9 cellular contexts compared by ENCODE assay signal in the genomic region with DNA sequence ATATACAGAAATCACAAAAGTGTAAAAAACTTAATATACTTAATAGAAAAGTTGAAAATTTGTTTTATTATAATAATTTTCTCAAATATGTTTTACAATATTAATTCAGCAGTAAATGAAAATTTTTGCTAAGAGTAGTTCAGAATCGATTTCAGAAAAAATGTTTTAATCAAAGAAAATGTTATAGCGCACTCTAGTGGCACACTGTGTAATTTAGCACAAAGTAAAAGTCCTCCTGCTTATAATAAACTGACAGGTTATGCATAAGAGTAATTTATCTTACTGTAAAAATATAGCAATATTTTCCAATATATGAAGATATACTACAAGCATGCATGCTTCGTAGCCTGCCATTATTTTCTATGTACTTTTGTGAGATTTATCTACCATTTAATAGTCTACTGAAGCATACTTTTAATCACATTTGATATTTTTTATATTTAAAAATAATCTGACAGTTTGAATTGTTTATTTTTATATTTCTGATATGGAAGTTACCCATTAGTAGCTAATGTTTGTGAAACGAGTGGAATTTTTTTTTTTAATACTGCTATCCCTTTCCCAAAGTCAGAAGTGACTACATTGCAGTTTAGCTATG.
A peak's percentile ranks its signal among the peaks of the same experiment; 100 is the strongest.
DNase-seq lines count a peak whose midpoint lies in the region; ATAC-seq and TF ChIP-seq lines count a peak whose summit lies in the region.
"Had no signal": no experiment of that assay in that cellular context is flagged by ENCODE, and none has a peak within 500 bp of the region (broad histone marks: within the 10 kb centered on the region; RNA-seq: fewer than 3 reads in every experiment).

No MANE protein-coding gene starts in this region.

- H3K4me3 ChIP-seq in cardiac fibroblast (replicated peaks in 1 of 2; ENCODE audit: low read depth in 2 of 2, low read length in 2 of 2) (no peak overlapping the region), neuronal stem cell (ENCODE audit: low read length in 2 of 2) (no peak overlapping the region), testis (no peak overlapping the region)
- H3K4me3 ChIP-seq: BLaER1 had no signal

- ATAC-seq in HG02623 (IDR thresholded peaks at IDR 0.05; ENCODE audit: unreplicated experiment): no peak

- TF ChIP-seq POLR2A in testis (IDR thresholded peaks at IDR 0.05): no peak

- H4K91ac ChIP-seq in neuronal stem cell (ENCODE audit: low read depth, low read length, poor library complexity): no peak overlapping the region

- TF ChIP-seq CTCF in cardiac fibroblast (IDR thresholded peaks at IDR 0.05; ENCODE audit: low read depth, low read length): peak; percentile 23
- peak in 1 of 3 experiments; percentile 45 for TF ChIP-seq CTCF in testis (IDR thresholded peaks at IDR 0.05)

- no peak overlapping the region for H3K4me2 ChIP-seq in neuronal stem cell (ENCODE audit: insufficient read depth, low read length, poor library complexity, severe bottlenecking)
- H3K4me2 ChIP-seq: BLaER1 had no signal

- WGBS in neuronal stem cell (ENCODE audit: extremely low coverage in 2 of 2, insufficient read length in 2 of 2, insufficient replicate concordance in 1 of 2), 2 donors: no CpG with 5 or more reads among the region's 4 CpGs
- WGBS in testis, 2 donors: 10 to 16% methylated on average over 4 of the region's 4 CpGs

- intact Hi-C loops in testis (cut with DNase I; ENCODE audit: low total_unique reads): no loop called here

- H2BK5ac ChIP-seq in neuronal stem cell (ENCODE audit: low read length): no peak overlapping the region

- H3K27ac ChIP-seq in neuronal stem cell (replicated peaks; ENCODE audit: low read length) (no peak overlapping the region), testis (no peak overlapping the region)
- H3K27ac ChIP-seq: BLaER1 had no signal

- no peaks in the 10 kb centered on the region for H3K79me1 ChIP-seq in neuronal stem cell (ENCODE audit: low read depth, low read length)

- DNase-seq in NCI-H1092 treated with DMSO at 0.1 percent for 48 hours (lab: John Stamatoyannopoulos, UW) (peak; percentile 11), NCI-H1092 (lab: John Stamatoyannopoulos, UW) (no peak), LHCN-M2 (ENCODE audit: low read depth) (peak; percentile 5), cardiac fibroblast (ENCODE audit: low read depth in 2 of 2) (peak; percentile 21 to 39), neuronal stem cell (ENCODE audit: low spot score) (peak; percentile 1), NCI-H446 treated with DMSO at 0.1 percent for 48 hours (lab: John Stamatoyannopoulos, UW) (no peak), testis (no peak)

- no peaks in the 10 kb centered on the region for H3K27me3 ChIP-seq in neuronal stem cell (ENCODE audit: control insufficient read depth in 3 of 3, insufficient read depth in 3 of 3, low read depth in 1 of 3, low read length in 3 of 3)
- no peaks in the 10 kb centered on the region for H3K27me3 ChIP-seq in testis

- H3K36me3 ChIP-seq in neuronal stem cell (replicated peaks in 1 of 2; ENCODE audit: control insufficient read depth in 2 of 2, insufficient read depth in 2 of 2, low read length in 2 of 2) (no peaks in the 10 kb centered on the region), testis (ENCODE audit: low read depth, missing control alignments) (no peaks in the 10 kb centered on the region)
- H3K36me3 ChIP-seq: BLaER1 had no signal

- H3K9me3 ChIP-seq in neuronal stem cell (replicated peaks in 1 of 2; ENCODE audit: control insufficient read depth in 2 of 2, insufficient read depth in 1 of 2, low read depth in 1 of 2, low read length in 2 of 2): no peaks in the 10 kb centered on the region
- no peaks in the 10 kb centered on the region for H3K9me3 ChIP-seq in testis

- H4K8ac ChIP-seq in neuronal stem cell (ENCODE audit: low read depth, low read length): no peak overlapping the region

- no peak overlapping the region for H3K14ac ChIP-seq in neuronal stem cell (ENCODE audit: low read length)

- no peak overlapping the region for H3K23ac ChIP-seq in neuronal stem cell (ENCODE audit: low read depth, low read length, poor library complexity)

- no peak overlapping the region for H3K4ac ChIP-seq in neuronal stem cell (ENCODE audit: low read length)

- H3K4me1 ChIP-seq in neuronal stem cell (ENCODE audit: control insufficient read depth in 2 of 2, insufficient read depth in 1 of 2, low read depth in 1 of 2, low read length in 2 of 2): no peaks in the 10 kb centered on the region
- H3K4me1 ChIP-seq in testis: no peaks in the 10 kb centered on the region
- H3K4me1 ChIP-seq: BLaER1 had no signal

- H2BK15ac ChIP-seq in neuronal stem cell (ENCODE audit: low read length): no peak overlapping the region

- H3K18ac ChIP-seq in neuronal stem cell (ENCODE audit: low read length): no peak overlapping the region

- H2BK120ac ChIP-seq in neuronal stem cell (ENCODE audit: low read depth, low read length): no peak overlapping the region

- H2AFZ ChIP-seq in neuronal stem cell (ENCODE audit: low read length): no peak overlapping the region

- H3K9ac ChIP-seq in neuronal stem cell (ENCODE audit: low read depth, low read length, poor library complexity): no peak overlapping the region
- H3K9ac ChIP-seq: BLaER1 had no signal

- H2BK12ac ChIP-seq in neuronal stem cell (ENCODE audit: low read length): no peak overlapping the region

- H2AK5ac ChIP-seq in neuronal stem cell (ENCODE audit: low read depth, low read length): no peak overlapping the region

Comparison
In these comparisons a context has a peak if more than half of its experiments do, and no peak if none do; other contexts are left out.
1. DNase-seq: peak in NCI-H1092 treated with DMSO at 0.1 percent for 48 hours (single experiment), LHCN-M2 (single experiment), cardiac fibroblast (2 of 2) and neuronal stem cell (single experiment); none in NCI-H1092 (single experiment), NCI-H446 treated with DMSO at 0.1 percent for 48 hours (single experiment) and testis (single experiment).